In genomic region chr11:66195867-66196266, GRCh38 we compare ENCODE assay signal across 1 cellular context.
TF ChIP-seq lines count a peak whose summit lies in the region.

No MANE protein-coding gene starts in this region.

TF ChIP-seq in HepG2, 621 proteins besides CTCF, POLR2A, EP300 and RAD21 (continued from another document):
- TF ChIP-seq, protein P1, sequence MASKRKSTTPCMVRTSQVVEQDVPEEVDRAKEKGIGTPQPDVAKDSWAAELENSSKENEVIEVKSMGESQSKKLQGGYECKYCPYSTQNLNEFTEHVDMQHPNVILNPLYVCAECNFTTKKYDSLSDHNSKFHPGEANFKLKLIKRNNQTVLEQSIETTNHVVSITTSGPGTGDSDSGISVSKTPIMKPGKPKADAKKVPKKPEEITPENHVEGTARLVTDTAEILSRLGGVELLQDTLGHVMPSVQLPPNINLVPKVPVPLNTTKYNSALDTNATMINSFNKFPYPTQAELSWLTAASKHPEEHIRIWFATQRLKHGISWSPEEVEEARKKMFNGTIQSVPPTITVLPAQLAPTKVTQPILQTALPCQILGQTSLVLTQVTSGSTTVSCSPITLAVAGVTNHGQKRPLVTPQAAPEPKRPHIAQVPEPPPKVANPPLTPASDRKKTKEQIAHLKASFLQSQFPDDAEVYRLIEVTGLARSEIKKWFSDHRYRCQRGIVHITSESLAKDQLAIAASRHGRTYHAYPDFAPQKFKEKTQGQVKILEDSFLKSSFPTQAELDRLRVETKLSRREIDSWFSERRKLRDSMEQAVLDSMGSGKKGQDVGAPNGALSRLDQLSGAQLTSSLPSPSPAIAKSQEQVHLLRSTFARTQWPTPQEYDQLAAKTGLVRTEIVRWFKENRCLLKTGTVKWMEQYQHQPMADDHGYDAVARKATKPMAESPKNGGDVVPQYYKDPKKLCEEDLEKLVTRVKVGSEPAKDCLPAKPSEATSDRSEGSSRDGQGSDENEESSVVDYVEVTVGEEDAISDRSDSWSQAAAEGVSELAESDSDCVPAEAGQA (IDR thresholded peaks at IDR 0.05; ENCODE audit: low read depth) = no peak
- TF ChIP-seq, protein P1 (CRISPR knock-in tag; IDR thresholded peaks at IDR 0.05; ENCODE audit: borderline replicate concordance) = no peak
- TF ChIP-seq U2AF2 (IDR thresholded peaks at IDR 0.05; ENCODE audit: low read depth, low read length) (no peak), FOSL1 (CRISPR knock-in tag; IDR thresholded peaks at IDR 0.05; ENCODE audit: borderline replicate concordance) (no peak), ZNF317 (CRISPR knock-in tag; IDR thresholded peaks at IDR 0.05) (no peak), UBTF (CRISPR knock-in tag; IDR thresholded peaks at IDR 0.05) (no peak), CENPT (CRISPR knock-in tag; IDR thresholded peaks at IDR 0.05; ENCODE audit: low read depth) (no peak), FOXA3 (CRISPR knock-in tag; IDR thresholded peaks at IDR 0.05) (peak; percentile 77), SP5 (CRISPR knock-in tag; IDR thresholded peaks at IDR 0.05; ENCODE audit: borderline replicate concordance, low read depth) (no peak), ZNF614 (CRISPR knock-in tag; IDR thresholded peaks at IDR 0.05; ENCODE audit: borderline replicate concordance) (no peak), SCMH1 (CRISPR knock-in tag; IDR thresholded peaks at IDR 0.05; ENCODE audit: borderline replicate concordance) (no peak), RXRA (CRISPR knock-in tag; IDR thresholded peaks at IDR 0.05) (peak; percentile 25; the same call in 1 of the 2 replicates), SOX5 (CRISPR knock-in tag; IDR thresholded peaks at IDR 0.05; ENCODE audit: borderline replicate concordance) (peak; percentile 63; the same call in 1 of the 2 replicates), TCF12 (IDR thresholded peaks at IDR 0.05) (no peak), TCF12 (CRISPR knock-in tag; IDR thresholded peaks at IDR 0.05) (no peak), HOXD1 (CRISPR knock-in tag; IDR thresholded peaks at IDR 0.05) (no peak), ZNF749 (CRISPR knock-in tag; IDR thresholded peaks at IDR 0.05; ENCODE audit: borderline replicate concordance) (no peak), ZKSCAN1 (IDR thresholded peaks at IDR 0.05; ENCODE audit: low read length) (no peak), ZNF564 (CRISPR knock-in tag; IDR thresholded peaks at IDR 0.05) (no peak), ATF2 (CRISPR knock-in tag; IDR thresholded peaks at IDR 0.05) (no peak), KMT2A (CRISPR knock-in tag; IDR thresholded peaks at IDR 0.05) (no peak), TSC22D2 (CRISPR knock-in tag; IDR thresholded peaks at IDR 0.05; ENCODE audit: borderline replicate concordance) (no peak), TGIF2 (CRISPR knock-in tag; IDR thresholded peaks at IDR 0.05) (no peak)
- TF ChIP-seq, protein P2, sequence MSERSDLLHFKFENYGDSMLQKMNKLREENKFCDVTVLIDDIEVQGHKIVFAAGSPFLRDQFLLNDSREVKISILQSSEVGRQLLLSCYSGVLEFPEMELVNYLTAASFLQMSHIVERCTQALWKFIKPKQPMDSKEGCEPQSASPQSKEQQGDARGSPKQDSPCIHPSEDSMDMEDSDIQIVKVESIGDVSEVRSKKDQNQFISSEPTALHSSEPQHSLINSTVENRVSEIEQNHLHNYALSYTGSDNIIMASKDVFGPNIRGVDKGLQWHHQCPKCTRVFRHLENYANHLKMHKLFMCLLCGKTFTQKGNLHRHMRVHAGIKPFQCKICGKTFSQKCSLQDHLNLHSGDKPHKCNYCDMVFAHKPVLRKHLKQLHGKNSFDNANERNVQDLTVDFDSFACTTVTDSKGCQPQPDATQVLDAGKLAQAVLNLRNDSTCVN (CRISPR knock-in tag; IDR thresholded peaks at IDR 0.05; ENCODE audit: borderline replicate concordance) = no peak
- TF ChIP-seq, protein P3, sequence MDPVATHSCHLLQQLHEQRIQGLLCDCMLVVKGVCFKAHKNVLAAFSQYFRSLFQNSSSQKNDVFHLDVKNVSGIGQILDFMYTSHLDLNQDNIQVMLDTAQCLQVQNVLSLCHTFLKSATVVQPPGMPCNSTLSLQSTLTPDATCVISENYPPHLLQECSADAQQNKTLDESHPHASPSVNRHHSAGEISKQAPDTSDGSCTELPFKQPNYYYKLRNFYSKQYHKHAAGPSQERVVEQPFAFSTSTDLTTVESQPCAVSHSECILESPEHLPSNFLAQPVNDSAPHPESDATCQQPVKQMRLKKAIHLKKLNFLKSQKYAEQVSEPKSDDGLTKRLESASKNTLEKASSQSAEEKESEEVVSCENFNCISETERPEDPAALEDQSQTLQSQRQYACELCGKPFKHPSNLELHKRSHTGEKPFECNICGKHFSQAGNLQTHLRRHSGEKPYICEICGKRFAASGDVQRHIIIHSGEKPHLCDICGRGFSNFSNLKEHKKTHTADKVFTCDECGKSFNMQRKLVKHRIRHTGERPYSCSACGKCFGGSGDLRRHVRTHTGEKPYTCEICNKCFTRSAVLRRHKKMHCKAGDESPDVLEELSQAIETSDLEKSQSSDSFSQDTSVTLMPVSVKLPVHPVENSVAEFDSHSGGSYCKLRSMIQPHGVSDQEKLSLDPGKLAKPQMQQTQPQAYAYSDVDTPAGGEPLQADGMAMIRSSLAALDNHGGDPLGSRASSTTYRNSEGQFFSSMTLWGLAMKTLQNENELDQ (CRISPR knock-in tag; IDR thresholded peaks at IDR 0.05; ENCODE audit: borderline replicate concordance) = no peak
- TF ChIP-seq, protein P4, sequence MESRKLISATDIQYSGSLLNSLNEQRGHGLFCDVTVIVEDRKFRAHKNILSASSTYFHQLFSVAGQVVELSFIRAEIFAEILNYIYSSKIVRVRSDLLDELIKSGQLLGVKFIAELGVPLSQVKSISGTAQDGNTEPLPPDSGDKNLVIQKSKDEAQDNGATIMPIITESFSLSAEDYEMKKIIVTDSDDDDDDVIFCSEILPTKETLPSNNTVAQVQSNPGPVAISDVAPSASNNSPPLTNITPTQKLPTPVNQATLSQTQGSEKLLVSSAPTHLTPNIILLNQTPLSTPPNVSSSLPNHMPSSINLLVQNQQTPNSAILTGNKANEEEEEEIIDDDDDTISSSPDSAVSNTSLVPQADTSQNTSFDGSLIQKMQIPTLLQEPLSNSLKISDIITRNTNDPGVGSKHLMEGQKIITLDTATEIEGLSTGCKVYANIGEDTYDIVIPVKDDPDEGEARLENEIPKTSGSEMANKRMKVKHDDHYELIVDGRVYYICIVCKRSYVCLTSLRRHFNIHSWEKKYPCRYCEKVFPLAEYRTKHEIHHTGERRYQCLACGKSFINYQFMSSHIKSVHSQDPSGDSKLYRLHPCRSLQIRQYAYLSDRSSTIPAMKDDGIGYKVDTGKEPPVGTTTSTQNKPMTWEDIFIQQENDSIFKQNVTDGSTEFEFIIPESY (CRISPR knock-in tag; IDR thresholded peaks at IDR 0.05) = no peak
- TF ChIP-seq, protein P5, sequence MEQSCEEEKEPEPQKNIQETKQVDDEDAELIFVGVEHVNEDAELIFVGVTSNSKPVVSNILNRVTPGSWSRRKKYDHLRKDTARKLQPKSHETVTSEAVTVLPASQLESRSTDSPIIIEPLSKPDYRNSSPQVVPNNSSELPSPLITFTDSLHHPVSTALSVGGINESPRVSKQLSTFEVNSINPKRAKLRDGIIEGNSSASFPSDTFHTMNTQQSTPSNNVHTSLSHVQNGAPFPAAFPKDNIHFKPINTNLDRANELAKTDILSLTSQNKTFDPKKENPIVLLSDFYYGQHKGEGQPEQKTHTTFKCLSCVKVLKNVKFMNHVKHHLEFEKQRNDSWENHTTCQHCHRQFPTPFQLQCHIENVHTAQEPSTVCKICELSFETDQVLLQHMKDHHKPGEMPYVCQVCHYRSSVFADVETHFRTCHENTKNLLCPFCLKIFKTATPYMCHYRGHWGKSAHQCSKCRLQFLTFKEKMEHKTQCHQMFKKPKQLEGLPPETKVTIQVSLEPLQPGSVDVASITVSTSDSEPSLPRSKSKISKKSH (CRISPR knock-in tag; IDR thresholded peaks at IDR 0.05; ENCODE audit: borderline replicate concordance) = no peak
- TF ChIP-seq, protein P6, sequence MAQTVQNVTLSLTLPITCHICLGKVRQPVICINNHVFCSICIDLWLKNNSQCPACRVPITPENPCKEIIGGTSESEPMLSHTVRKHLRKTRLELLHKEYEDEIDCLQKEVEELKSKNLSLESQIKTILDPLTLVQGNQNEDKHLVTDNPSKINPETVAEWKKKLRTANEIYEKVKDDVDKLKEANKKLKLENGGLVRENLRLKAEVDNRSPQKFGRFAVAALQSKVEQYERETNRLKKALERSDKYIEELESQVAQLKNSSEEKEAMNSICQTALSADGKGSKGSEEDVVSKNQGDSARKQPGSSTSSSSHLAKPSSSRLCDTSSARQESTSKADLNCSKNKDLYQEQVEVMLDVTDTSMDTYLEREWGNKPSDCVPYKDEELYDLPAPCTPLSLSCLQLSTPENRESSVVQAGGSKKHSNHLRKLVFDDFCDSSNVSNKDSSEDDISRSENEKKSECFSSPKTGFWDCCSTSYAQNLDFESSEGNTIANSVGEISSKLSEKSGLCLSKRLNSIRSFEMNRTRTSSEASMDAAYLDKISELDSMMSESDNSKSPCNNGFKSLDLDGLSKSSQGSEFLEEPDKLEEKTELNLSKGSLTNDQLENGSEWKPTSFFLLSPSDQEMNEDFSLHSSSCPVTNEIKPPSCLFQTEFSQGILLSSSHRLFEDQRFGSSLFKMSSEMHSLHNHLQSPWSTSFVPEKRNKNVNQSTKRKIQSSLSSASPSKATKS (CRISPR knock-in tag; IDR thresholded peaks at IDR 0.05) = no peak
